In the genomic region with DNA sequence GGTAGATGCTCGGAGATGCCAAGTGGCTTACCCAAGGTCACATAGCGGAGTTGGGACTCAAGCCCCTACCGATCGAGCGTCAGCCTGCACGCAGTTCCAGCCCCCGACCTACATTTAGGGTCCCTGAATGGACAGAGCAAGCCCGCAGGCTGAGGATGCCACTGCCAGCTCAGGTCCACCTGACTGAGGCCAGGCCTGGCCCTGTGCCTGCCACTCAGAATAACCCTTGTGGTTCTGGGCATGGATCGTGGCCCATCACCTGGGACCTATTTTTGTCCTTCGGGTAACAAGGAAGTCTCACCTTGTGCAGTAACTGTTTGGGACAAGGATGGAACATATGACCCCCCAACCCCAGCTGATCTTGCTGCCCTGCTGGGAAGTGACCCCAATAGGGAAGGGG, we compare ENCODE assay signal across 20 cellular contexts. TPM values are rescaled to one million over a fixed set of nuclear protein-coding genes. Genes with fewer than 3 reads are reported as not detected.
DNase-seq lines count a peak whose midpoint lies in the region; ATAC-seq, FAIRE-seq and TF ChIP-seq lines count a peak whose summit lies in the region.
"Had no signal": no experiment of that assay in that cellular context is flagged by ENCODE, and none has a peak within 500 bp of the region (broad histone marks: within the 10 kb centered on the region; RNA-seq: fewer than 3 reads in every experiment).

No MANE protein-coding gene starts in this region.

- no peak for TF ChIP-seq POLR2A in Peyer's patch (IDR thresholded peaks at IDR 0.05)
- no peak for TF ChIP-seq POLR2A in stomach (IDR thresholded peaks at IDR 0.05)
- no peak for TF ChIP-seq POLR2A in H54 (IDR thresholded peaks at IDR 0.05; ENCODE audit: low read depth, low read length)

- H3K79me1 ChIP-seq in mesenchymal stem cell (replicated peaks; ENCODE audit: low read length, poor library complexity, severe bottlenecking), result no peaks in the 10 kb centered on the region

- H3K4me2 ChIP-seq in mesenchymal stem cell (ENCODE audit: low read length, poor library complexity, severe bottlenecking), result no peak overlapping the region

- H2AK5ac ChIP-seq in mesenchymal stem cell (ENCODE audit: low read length, severe bottlenecking), result no peak overlapping the region

- H2BK12ac ChIP-seq in mesenchymal stem cell (ENCODE audit: low read length in 2 of 2), result peak overlapping the region; percentile 98 to 99

- no peak for TF ChIP-seq EP300 in stomach (IDR thresholded peaks at IDR 0.05)

- H3K27ac ChIP-seq in Peyer's patch, result peak overlapping the region; percentile 67 to 85 (median 78)
- H3K27ac ChIP-seq in esophagus (ENCODE audit: low read depth in 2 of 2, low read length in 1 of 2), result peak overlapping the region; percentile 41 to 96
- H3K27ac ChIP-seq in mesenchymal stem cell (ENCODE audit: low read length, poor library complexity, severe bottlenecking), result no peak overlapping the region
- peak overlapping the region in 4 of 5 donors; percentile 80 to 88 (median 86) for H3K27ac ChIP-seq in stomach

- DNase-seq in Peyer's patch (no peak), mesenchymal stem cell (no peak), stomach (no peak), A172 (ENCODE audit: low spot score) (no peak), H54 (ENCODE audit: insufficient read length, low spot score) (no peak)
- DNase-seq in stimulated activated CD4-positive, alpha-beta T cell treated with anti-CD3 and anti-CD28 coated beads, Interleukin-1b, Interleukin-23, amount 100 ng/mL, for 48 hours, result no peak
- DNase-seq: activated CD8-positive, alpha-beta T cell treated with anti-CD3 and anti-CD28 coated beads for 36 hours; Caco-2; MM.1S; NCI-H187; SHP77; stimulated activated CD4-positive, alpha-beta T cell treated with anti-CD3 and anti-CD28 coated beads, Interleukin-2, amount 100 ng/mL, for 24 hours; T-helper 1 cell had no signal

- TF ChIP-seq CTCF in Peyer's patch (IDR thresholded peaks at IDR 0.05) (no peak), stomach (IDR thresholded peaks at IDR 0.05) (no peak)

- ATAC-seq in HG03571 (IDR thresholded peaks at IDR 0.05; ENCODE audit: unreplicated experiment), result no peak
- ATAC-seq: activated CD8-positive, alpha-beta T cell treated with anti-CD3 and anti-CD28 coated beads for 36 hours; natural killer cell treated with Interleukin-12 subunit alpha and Interleukin-12 subunit beta and Interleukin-15 and Interleukin-18, amount 100 ng/mL, for 72 hours had no signal

- H4K91ac ChIP-seq in mesenchymal stem cell (ENCODE audit: low read length), result peak overlapping the region; percentile 93

- no peak overlapping the region for H4K8ac ChIP-seq in mesenchymal stem cell (ENCODE audit: low read length)

- H2BK5ac ChIP-seq in mesenchymal stem cell (ENCODE audit: low read depth, low read length, poor library complexity, severe bottlenecking), result no peak overlapping the region

- H2BK120ac ChIP-seq in mesenchymal stem cell (ENCODE audit: low read depth, low read length), result peak overlapping the region; percentile 78

- no peak overlapping the region for H2AFZ ChIP-seq in mesenchymal stem cell (ENCODE audit: low read depth, low read length)

- FAIRE-seq in H54 (lab: Jason Lieb, UNC), result no peak
- FAIRE-seq: endometrium had no signal

- no peaks in the 10 kb centered on the region for H3K27me3 ChIP-seq in Peyer's patch
- no peaks in the 10 kb centered on the region for H3K27me3 ChIP-seq in esophagus (ENCODE audit: control insufficient read depth in 1 of 2, insufficient read depth in 2 of 2, low read length in 2 of 2)
- peaks cover 0 to 7% of the 10 kb centered on the region in 2 experiments for H3K27me3 ChIP-seq in mesenchymal stem cell (ENCODE audit: control insufficient read depth in 1 of 2, insufficient read depth in 1 of 2, low read length in 2 of 2)
- H3K27me3 ChIP-seq in stomach, result no peaks in the 10 kb centered on the region

- peak overlapping the region; percentile 46 to 93 for H3K18ac ChIP-seq in mesenchymal stem cell (ENCODE audit: low read depth in 1 of 2, low read length in 2 of 2)

- no peak overlapping the region for H3K4me3 ChIP-seq in Peyer's patch
- H3K4me3 ChIP-seq in esophagus (ENCODE audit: low read depth in 1 of 2, low read length in 2 of 2), result no peak overlapping the region
- H3K4me3 ChIP-seq in mesenchymal stem cell (ENCODE audit: insufficient read depth in 1 of 2, low read depth in 1 of 2, low read length in 2 of 2), result no peak overlapping the region
- no peak overlapping the region for H3K4me3 ChIP-seq in stomach

- intact Hi-C loops in stomach (cut with DNase I; ENCODE audit: low total_unique reads), result no loop called here

- H3K14ac ChIP-seq in mesenchymal stem cell (ENCODE audit: low read length in 2 of 2), result peak overlapping the region in 1 of 2 experiments; percentile 58

- peak overlapping the region in 1 of 2 experiments; percentile 29 for H3K4ac ChIP-seq in mesenchymal stem cell (ENCODE audit: low read depth in 1 of 2, low read length in 2 of 2)

- peak overlapping the region; percentile 54 for H2BK15ac ChIP-seq in mesenchymal stem cell (ENCODE audit: low read depth, poor library complexity, severe bottlenecking)

- H3K4me1 ChIP-seq in Peyer's patch (peaks cover 0 to 52% (median 7%) of the 10 kb centered on the region in 4 donors), esophagus (ENCODE audit: control insufficient read depth in 2 of 2, insufficient read depth in 2 of 2, low read length in 1 of 2) (peaks cover 15 to 53% of the 10 kb centered on the region in 2 donors), mesenchymal stem cell (ENCODE audit: control insufficient read depth, insufficient read depth, low read depth, low read length) (peaks cover 38% of the 10 kb centered on the region), stomach (peaks cover 53 to 94% (median 75%) of the 10 kb centered on the region in 4 donors)

- H3K36me3 ChIP-seq in Peyer's patch (no peaks in the 10 kb centered on the region), esophagus (ENCODE audit: control insufficient read depth in 2 of 2, insufficient read depth in 2 of 2, low read length in 1 of 2) (no peaks in the 10 kb centered on the region), mesenchymal stem cell (ENCODE audit: control insufficient read depth in 1 of 2, insufficient read depth in 2 of 2, low read depth in 1 of 2, low read length in 2 of 2) (no peaks in the 10 kb centered on the region), stomach (no peaks in the 10 kb centered on the region)

- no peak overlapping the region for H3K9ac ChIP-seq in mesenchymal stem cell (ENCODE audit: low read length)

- no peak overlapping the region for H3K23ac ChIP-seq in mesenchymal stem cell (ENCODE audit: low read length in 2 of 2)

- H3K9me3 ChIP-seq in Peyer's patch, result no peaks in the 10 kb centered on the region
- no peaks in the 10 kb centered on the region for H3K9me3 ChIP-seq in esophagus (ENCODE audit: control insufficient read depth in 2 of 2, insufficient read depth in 1 of 2, low read depth in 1 of 2, low read length in 1 of 2)
- no peaks in the 10 kb centered on the region for H3K9me3 ChIP-seq in mesenchymal stem cell (ENCODE audit: control insufficient read depth, low read length)
- no peaks in the 10 kb centered on the region for H3K9me3 ChIP-seq in stomach
- H3K9me3 ChIP-seq: Caco-2 had no signal

- 86 to 91% methylated on average over 10 of the region's 10 CpGs for WGBS in esophagus, 2 donors
- WGBS in mesenchymal stem cell, result over 99% methylated on average over 10 of the region's 10 CpGs
- 82 to 94% (median 90%) methylated on average over 8 to 10 of the region's 10 CpGs for WGBS in stomach, 5 donors

RNA-seq across cellular contexts. Expression of a gene that starts 17.1 kb away (rescaled TPM):
- total RNA-seq in Peyer's patch, result 10 to 100 TPM in 3 of 4 donors, not detected in 1; 11.3 to 19.5 (median 15.4) TPM
- 1 to 10 TPM; 6.1 to 6.5 TPM for polyA plus RNA-seq in esophagus
- polyA plus RNA-seq in mesenchymal stem cell (2013, experiment 1 of 2), result not detected
- polyA plus RNA-seq in mesenchymal stem cell (2013, experiment 2 of 2), result not detected
- 1 to 10 TPM in 1 of 5 donors, under 1 TPM in 1, not detected in 3; 0.14 to 1.1 TPM for total RNA-seq in stomach
- 1 to 10 TPM in 1 of 3 donors, not detected in 2; 2.3 TPM for polyA plus RNA-seq in stomach
- total RNA-seq in A172 (2014; rRNA removed; shearing (Covaris generic)), result not detected in 2 replicates
- total RNA-seq: activated CD8-positive, alpha-beta T cell treated with anti-CD3 and anti-CD28 coated beads for 36 hours; activated T-helper 1 cell treated with anti-CD3 and anti-CD28 coated beads, Interleukin-12 subunit alpha, Interleukin-12 subunit beta, Interleukin-2, Interleukin-4 antibody, amounts not matched to agents 30 ng/mL and 10 ng/mL and 1 ng/mL, durations not matched to agents 14 hours and 24 hours and 36 hours; left lobe of liver; natural killer cell treated with Interleukin-12 subunit alpha and Interleukin-12 subunit beta and Interleukin-15 and Interleukin-18, amount 100 ng/mL, for 72 hours; NCI-H460 had no signal

RNA-seq across cellular contexts. Expression of a gene that starts 21.3 kb away (rescaled TPM):
- 10 to 100 TPM; 12.1 to 27.9 (median 15.3) TPM for total RNA-seq in Peyer's patch
- 1 to 10 TPM; 2.3 to 2.5 TPM for polyA plus RNA-seq in esophagus
- 7.9 TPM for polyA plus RNA-seq in mesenchymal stem cell (2013, experiment 1 of 2)
- 7.3 TPM for polyA plus RNA-seq in mesenchymal stem cell (2013, experiment 2 of 2)
- total RNA-seq in stomach, result 10 to 100 TPM in 1 of 5 donors, 1 to 10 TPM in 4; 4.9 to 96.9 (median 7.5) TPM
- 1 to 10 TPM; 1.6 to 2.1 (median 1.9) TPM for polyA plus RNA-seq in stomach
- 11.8 and 16.7 TPM in 2 replicates for total RNA-seq in A172 (2014; rRNA removed; shearing (Covaris generic))

RNA-seq across cellular contexts. Expression of a gene that starts 23.7 kb away (rescaled TPM):
- 1 to 10 TPM in 3 of 4 donors, under 1 TPM in 1; 0.53 to 4.1 (median 2.8) TPM for total RNA-seq in Peyer's patch
- 100 to 1,000 TPM in 1 of 2 donors, 10 to 100 TPM in 1; 93.6 to 125 TPM for polyA plus RNA-seq in esophagus
- polyA plus RNA-seq in mesenchymal stem cell (2013, experiment 1 of 2), result 6.9 TPM
- polyA plus RNA-seq in mesenchymal stem cell (2013, experiment 2 of 2), result 7.7 TPM
- total RNA-seq in stomach, result 10 to 100 TPM in 2 of 5 donors, 1 to 10 TPM in 3; 1.0 to 39.7 (median 3.6) TPM
- 10 to 100 TPM in 1 of 3 donors, 1 to 10 TPM in 2; 2.9 to 37.8 (median 3.4) TPM for polyA plus RNA-seq in stomach
- total RNA-seq in A172 (2014; rRNA removed; shearing (Covaris generic)), result 1.0 and 2.8 TPM in 2 replicates

RNA-seq across cellular contexts. Expression of a gene that starts 32.6 kb away (rescaled TPM):
- total RNA-seq in Peyer's patch (10 to 100 TPM; 28.1 to 72.7 (median 55.2) TPM), stomach (10 to 100 TPM in 4 of 5 donors, 1 to 10 TPM in 1; 4.3 to 95.1 (median 43.2) TPM)
- polyA plus RNA-seq in esophagus (100 to 1,000 TPM; 139 to 266 TPM), stomach (100 to 1,000 TPM; 166 to 176 (median 171) TPM)
- 110 TPM for polyA plus RNA-seq in mesenchymal stem cell (2013, experiment 1 of 2)
- 117 TPM for polyA plus RNA-seq in mesenchymal stem cell (2013, experiment 2 of 2)
- 150 and 174 TPM in 2 replicates for total RNA-seq in A172 (2014; rRNA removed; shearing (Covaris generic))

RNA-seq across cellular contexts. Expression of a gene that starts 33.7 kb away (rescaled TPM):
- total RNA-seq in Peyer's patch (1,000 to 10,000 TPM in 3 of 4 donors, 100 to 1,000 TPM in 1; 113 to 4,512 (median 3,000) TPM), stomach (100 to 1,000 TPM in 1 of 5 donors, 10 to 100 TPM in 4; 16.9 to 893 (median 47.4) TPM)
- polyA plus RNA-seq in esophagus (100 to 1,000 TPM; 120 to 128 TPM), stomach (10 to 100 TPM; 24.9 to 32.7 (median 26.1) TPM)
- 27.4 TPM for polyA plus RNA-seq in mesenchymal stem cell (2013, experiment 1 of 2)
- polyA plus RNA-seq in mesenchymal stem cell (2013, experiment 2 of 2), result 27.4 TPM
- 19.7 TPM in 2 replicates for total RNA-seq in A172 (2014; rRNA removed; shearing (Covaris generic))
